ENCODE assay signal across 17 cellular contexts in genomic region chr2:65416945-65417344, GRCh38. TPM values are rescaled to one million over a fixed set of nuclear protein-coding genes. Genes with fewer than 3 reads are reported as not detected.
DNase-seq lines count a peak whose midpoint lies in the region; ATAC-seq and TF ChIP-seq lines count a peak whose summit lies in the region.
"Had no signal": no experiment of that assay in that cellular context is flagged by ENCODE, and none has a peak within 500 bp of the region (broad histone marks: within the 10 kb centered on the region; RNA-seq: fewer than 3 reads in every experiment).

No MANE protein-coding gene starts in this region.

- peak; percentile 71 for TF ChIP-seq EP300 in Ishikawa (IDR thresholded peaks at IDR 0.05; ENCODE audit: borderline replicate concordance)
- TF ChIP-seq EP300 in tibial nerve (IDR thresholded peaks at IDR 0.05) = no peak

- H2AFZ ChIP-seq in PC-9 = no peak overlapping the region

- H3K27me3 Mint-ChIP-seq in stimulated activated memory B cell treated with anti-CD40 and anti-IgM and Interleukin-4, amounts not matched to agents 10 μg/mL and 1 μg/mL and 100 μg/mL, for 72 hours = peaks cover 51% of the 10 kb centered on the region
- H3K27me3 Mint-ChIP-seq: CD4-positive, alpha-beta memory T cell had no signal

- H4K20me1 ChIP-seq in PC-9 (ENCODE audit: insufficient read depth) = peaks cover 7% of the 10 kb centered on the region

- no peak overlapping the region for H3K27ac ChIP-seq in PC-9
- H3K27ac ChIP-seq in liver (ENCODE audit: low read depth in 1 of 2, low read length in 2 of 2) = peak overlapping the region in 1 of 2 donors; percentile 23
- H3K27ac ChIP-seq in tibial nerve = no peak overlapping the region
- H3K27ac ChIP-seq: skin epidermis had no signal

- H3K4me1 ChIP-seq in PC-9 (replicated peaks; ENCODE audit: insufficient read depth) (peaks cover 40% of the 10 kb centered on the region), liver (ENCODE audit: control insufficient read depth in 4 of 4, insufficient read depth in 4 of 4, low read length in 3 of 4) (peaks cover 4 to 38% (median 25%) of the 10 kb centered on the region in 4 donors), tibial nerve (peaks cover 0 to 17% (median 4%) of the 10 kb centered on the region in 4 donors)

- POLR2A ChIA-PET in PC-9 (lab: Charles Lee; ENCODE audit: unreplicated experiment) = interaction anchor here (0.7 kb wide), 1 partner anchor 57 kb away, joined by 3 read pairs; no protein-coding TSS in a partner anchor

- H3K36me3 ChIP-seq in PC-9 (ENCODE audit: low read depth) (no peaks in the 10 kb centered on the region), liver (ENCODE audit: control insufficient read depth in 4 of 4, insufficient read depth in 3 of 4, low read depth in 1 of 4, low read length in 3 of 4) (no peaks in the 10 kb centered on the region), tibial nerve (no peaks in the 10 kb centered on the region)
- H3K36me3 ChIP-seq: HAP-1 had no signal

- no peak overlapping the region for H3K9ac ChIP-seq in liver (ENCODE audit: low read depth in 1 of 2, low read length in 2 of 2)

- H3K9me2 ChIP-seq in PC-9 (ENCODE audit: insufficient read depth) = no peaks in the 10 kb centered on the region

- TF ChIP-seq CTCF in PC-9 (conservative IDR thresholded peaks at IDR 0.05) (no peak), liver (IDR thresholded peaks at IDR 0.05; ENCODE audit: low read depth, low read length, missing input control) (no peak), tibial nerve (IDR thresholded peaks at IDR 0.05) (no peak)

- CTCF ChIA-PET in PC-9 (lab: Charles Lee) = no interaction called here

- H3K36me3 Mint-ChIP-seq in stimulated activated memory B cell treated with anti-CD40 and anti-IgM and Interleukin-4, amounts not matched to agents 10 μg/mL and 1 μg/mL and 100 μg/mL, for 72 hours = no peaks in the 10 kb centered on the region
- H3K36me3 Mint-ChIP-seq: CD4-positive, alpha-beta memory T cell had no signal

- H3K27me3 ChIP-seq in PC-9 (ENCODE audit: insufficient read depth, low read depth) (no peaks in the 10 kb centered on the region), liver (ENCODE audit: control insufficient read depth in 4 of 4, insufficient read depth in 4 of 4, low read length in 3 of 4) (no peaks in the 10 kb centered on the region), tibial nerve (no peaks in the 10 kb centered on the region)

- 49% methylated on average over 3 of the region's 3 CpGs for WGBS in liver
- 86 to 87% methylated on average over 3 of the region's 3 CpGs for WGBS in tibial nerve, 2 donors

- peak overlapping the region; percentile 9 for H3K4me2 ChIP-seq in PC-9

- DNase-seq in COLO668 (lab: John Stamatoyannopoulos, UW; ENCODE audit: unreplicated experiment) (peak; percentile 76), PC-9 (peak; percentile 50 to 81), tibial nerve (ENCODE audit: low spot score in 2 of 2) (no peak), 8988T (no peak)
- DNase-seq: activated CD4-positive, alpha-beta T cell treated with anti-CD3 and anti-CD28 coated beads for 4 hours; dermis blood vessel endothelial cell; Karpas-422; NK-92 treated with Interleukin-12 subunit alpha and Interleukin-12 subunit beta, amount 100 ng/mL, for 24 hours; SW 1271 had no signal

- no peak overlapping the region for H3K27ac Mint-ChIP-seq in stimulated activated memory B cell treated with anti-CD40 and anti-IgM and Interleukin-4, amounts not matched to agents 10 μg/mL and 1 μg/mL and 100 μg/mL, for 72 hours

- peaks cover 17% of the 10 kb centered on the region; the same call in 1 of the 2 replicates for H3F3A ChIP-seq in PC-9 (ENCODE audit: insufficient read depth, low read depth)

- peaks cover 19% of the 10 kb centered on the region for H3K4me1 Mint-ChIP-seq in stimulated activated memory B cell treated with anti-CD40 and anti-IgM and Interleukin-4, amounts not matched to agents 10 μg/mL and 1 μg/mL and 100 μg/mL, for 72 hours

- ATAC-seq in stimulated activated memory B cell treated with anti-CD40 and anti-IgM and Interleukin-4, amounts not matched to agents 10 μg/mL and 1 μg/mL and 100 μg/mL, for 72 hours = no peak
- no peak for ATAC-seq in HG03280 (IDR thresholded peaks at IDR 0.05; ENCODE audit: unreplicated experiment)

- no peak overlapping the region for H3K4me3 ChIP-seq in PC-9
- no peak overlapping the region for H3K4me3 ChIP-seq in liver (ENCODE audit: low read depth in 1 of 3, low read length in 3 of 3)
- no peak overlapping the region for H3K4me3 ChIP-seq in tibial nerve
- H3K4me3 ChIP-seq: HAP-1, skin epidermis had no signal

- H3K9me3 ChIP-seq in PC-9 (ENCODE audit: insufficient read depth, low read depth) (no peaks in the 10 kb centered on the region), liver (ENCODE audit: control insufficient read depth in 4 of 4, low read length in 3 of 4) (no peaks in the 10 kb centered on the region), tibial nerve (no peaks in the 10 kb centered on the region)
- H3K9me3 ChIP-seq: HAP-1 had no signal

- no peak for TF ChIP-seq RAD21 in Ishikawa (IDR thresholded peaks at IDR 0.05; ENCODE audit: low read depth)
- TF ChIP-seq RAD21 in liver (IDR thresholded peaks at IDR 0.05) = peak in 1 of 2 donors; percentile 31

- H3K9me3 Mint-ChIP-seq in stimulated activated memory B cell treated with anti-CD40 and anti-IgM and Interleukin-4, amounts not matched to agents 10 μg/mL and 1 μg/mL and 100 μg/mL, for 72 hours = no peaks in the 10 kb centered on the region
- H3K9me3 Mint-ChIP-seq: nephron had no signal

- intact Hi-C loops in PC-9 (cut with micrococcal nuclease; ENCODE audit: unreplicated experiment) = no loop called here

- no TSS peak for BruUV-seq in PC-9 (replicated peaks; lab: Mats Ljungman, UMichigan)

- H3K79me2 ChIP-seq in PC-9 (ENCODE audit: low read depth) = peaks cover 100% of the 10 kb centered on the region

- no peak overlapping the region for H3K4me3 Mint-ChIP-seq in stimulated activated memory B cell treated with anti-CD40 and anti-IgM and Interleukin-4, amounts not matched to agents 10 μg/mL and 1 μg/mL and 100 μg/mL, for 72 hours
- H3K4me3 Mint-ChIP-seq: nephron had no signal

- TF ChIP-seq POLR2A in tibial nerve (IDR thresholded peaks at IDR 0.05) = no peak

TF ChIP-seq in Ishikawa, 13 proteins besides CTCF, POLR2A, EP300 and RAD21 (continues in another document):
- no peak for TF ChIP-seq ZBTB7A (IDR thresholded peaks at IDR 0.05; ENCODE audit: low read depth)
- TF ChIP-seq CREB1 (IDR thresholded peaks at IDR 0.05; ENCODE audit: low read depth) = no peak
- peak; percentile 78 for TF ChIP-seq TCF12 (IDR thresholded peaks at IDR 0.05; ENCODE audit: low read depth)
- TF ChIP-seq FOXM1 (IDR thresholded peaks at IDR 0.05; ENCODE audit: borderline replicate concordance, low read depth) = no peak
- no peak for TF ChIP-seq EGR1 (IDR thresholded peaks at IDR 0.05)
- TF ChIP-seq, protein P1, sequence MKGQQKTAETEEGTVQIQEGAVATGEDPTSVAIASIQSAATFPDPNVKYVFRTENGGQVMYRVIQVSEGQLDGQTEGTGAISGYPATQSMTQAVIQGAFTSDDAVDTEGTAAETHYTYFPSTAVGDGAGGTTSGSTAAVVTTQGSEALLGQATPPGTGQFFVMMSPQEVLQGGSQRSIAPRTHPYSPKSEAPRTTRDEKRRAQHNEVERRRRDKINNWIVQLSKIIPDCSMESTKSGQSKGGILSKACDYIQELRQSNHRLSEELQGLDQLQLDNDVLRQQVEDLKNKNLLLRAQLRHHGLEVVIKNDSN (IDR thresholded peaks at IDR 0.05) = no peak

TF ChIP-seq in liver, 16 proteins besides CTCF, POLR2A, EP300 and RAD21:
- TF ChIP-seq HNF4A (conservative IDR thresholded peaks at IDR 0.05) (peak in 1 of 2 donors; percentile 16), GABPA (IDR thresholded peaks at IDR 0.05 in 1 of 2, conservative IDR thresholded peaks at IDR 0.05 in 1 of 2) (no peak), NR2F2 (IDR thresholded peaks at IDR 0.05) (no peak), ATF3 (IDR thresholded peaks at IDR 0.05) (no peak), YY1 (IDR thresholded peaks at IDR 0.05) (no peak), MAX (IDR thresholded peaks at IDR 0.05) (peak; percentile 31), SP1 (IDR thresholded peaks at IDR 0.05) (no peak), EGR1 (IDR thresholded peaks at IDR 0.05; ENCODE audit: low read depth in 2 of 2) (no peak), FOXA2 (IDR thresholded peaks at IDR 0.05) (no peak), ZBTB33 (IDR thresholded peaks at IDR 0.05) (no peak), JUND (IDR thresholded peaks at IDR 0.05) (no peak), TAF1 (conservative IDR thresholded peaks at IDR 0.05) (no peak)

RNA-seq across cellular contexts. Expression of gene SPRED2, which starts 15.5 kb away (rescaled TPM):
- total RNA-seq in PC-9 (2021) = 33.5 and 33.6 TPM in 2 replicates
- 1 to 10 TPM; 6.9 to 7.5 TPM for total RNA-seq in liver
- 1 to 10 TPM; 6.7 to 7.3 TPM for polyA plus RNA-seq in liver
- 10 to 100 TPM; 21.9 to 28.8 (median 25.5) TPM for total RNA-seq in tibial nerve

Comparison
In these comparisons a context has a peak if more than half of its experiments do, and no peak if none do; other contexts are left out.
1. DNase-seq: peak in COLO668 (single experiment) and PC-9 (2 of 2); none in tibial nerve (0 of 2) and 8988T (single experiment).